In the genomic region with DNA sequence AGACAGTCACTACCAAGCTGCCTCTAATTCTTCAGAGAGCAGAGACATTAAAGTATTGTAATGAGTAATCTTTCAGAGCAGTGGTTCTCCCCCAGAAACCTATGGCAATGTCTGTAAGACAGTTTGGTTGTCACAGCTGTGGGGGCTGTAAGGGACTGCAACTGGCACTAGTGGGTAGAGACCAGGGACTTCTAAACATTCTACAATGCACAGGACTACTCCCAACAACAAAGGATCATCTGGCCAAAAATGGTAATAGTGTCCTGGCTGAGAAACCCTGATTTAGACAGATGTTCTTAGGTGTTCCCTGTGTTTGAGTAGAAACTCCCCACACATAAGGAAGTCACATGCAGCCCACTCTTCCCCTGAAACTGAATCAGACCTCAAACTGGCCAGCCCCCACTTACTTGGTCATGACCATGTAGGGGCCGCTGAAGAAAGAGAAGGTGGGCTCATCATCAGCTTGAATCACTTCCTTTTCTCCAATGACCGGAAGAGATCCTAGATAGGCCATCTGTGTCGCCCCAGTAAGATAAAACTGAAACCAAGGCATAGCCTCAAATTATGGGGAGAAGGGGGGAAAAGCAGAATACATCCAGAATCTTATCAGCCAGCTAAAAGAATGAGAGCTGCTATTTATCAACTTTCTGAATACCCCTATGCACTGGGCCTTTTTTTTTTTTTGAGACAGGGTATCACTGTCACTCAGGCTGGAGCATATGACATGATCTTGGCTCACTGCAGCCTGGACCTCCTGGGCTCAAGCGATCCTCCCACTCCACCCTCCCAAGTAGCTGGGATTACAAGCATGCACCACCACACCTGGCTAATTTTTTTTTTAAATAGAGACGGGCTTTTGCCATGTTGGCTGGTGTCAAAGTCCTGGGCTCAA, we compare ENCODE assay signal across 12 cellular contexts.
DNase-seq lines count a peak whose midpoint lies in the region; ATAC-seq and TF ChIP-seq lines count a peak whose summit lies in the region.
"Had no signal": no experiment of that assay in that cellular context is flagged by ENCODE, and none has a peak within 500 bp of the region (broad histone marks: within the 10 kb centered on the region; RNA-seq: fewer than 3 reads in every experiment).

No MANE protein-coding gene starts in this region.

- TF ChIP-seq RAD21 in SK-N-SH (IDR thresholded peaks at IDR 0.05; ENCODE audit: low read length): no peak

- H4K20me1 ChIP-seq in SK-N-SH (ENCODE audit: insufficient read depth): no peaks in the 10 kb centered on the region

- peak; percentile 30 to 50 for ATAC-seq in activated CD4-positive, CD25-positive, alpha-beta regulatory T cell treated with anti-CD3 and anti-CD28 coated beads, Interleukin-2, amount 50 U/mL, for 24 hours
- ATAC-seq in GM21723 (IDR thresholded peaks at IDR 0.05; ENCODE audit: unreplicated experiment) (peak; percentile 77), HG03439 (IDR thresholded peaks at IDR 0.05; ENCODE audit: unreplicated experiment) (peak; percentile 67)
- peak; percentile 89 to 91 for ATAC-seq in stimulated activated naive B cell treated with anti-CD40 and anti-IgM and Interleukin-4, amounts not matched to agents 10 μg/mL and 1 μg/mL and 100 μg/mL, for 72 hours (replicated peaks)

- no peak overlapping the region for H3K4me2 ChIP-seq in SK-N-SH

- no peaks in the 10 kb centered on the region for H3K79me2 ChIP-seq in SK-N-SH (ENCODE audit: insufficient read depth)

- no peak overlapping the region for H2AFZ ChIP-seq in SK-N-SH (ENCODE audit: low read depth)

- POLR2A ChIA-PET in SK-N-SH (lab: Yijun Ruan, JAX): no interaction called here

- H3K27me3 Mint-ChIP-seq in stimulated activated naive B cell treated with anti-CD40 and anti-IgM and Interleukin-4, amounts not matched to agents 10 μg/mL and 1 μg/mL and 100 μg/mL, for 72 hours: no peaks in the 10 kb centered on the region
- H3K27me3 Mint-ChIP-seq: activated naive CD8-positive, alpha-beta T cell had no signal

- no peaks in the 10 kb centered on the region for H3F3A ChIP-seq in SK-N-SH (replicated peaks; ENCODE audit: insufficient read depth)

- H3K4me1 Mint-ChIP-seq in stimulated activated naive B cell treated with anti-CD40 and anti-IgM and Interleukin-4, amounts not matched to agents 10 μg/mL and 1 μg/mL and 100 μg/mL, for 72 hours: peaks cover 20 to 27% of the 10 kb centered on the region in 2 donors

- no peak for TF ChIP-seq EP300 in SK-N-SH (IDR thresholded peaks at IDR 0.05; ENCODE audit: borderline replicate concordance in 1 of 2, low read depth in 1 of 2, low read length in 1 of 2)

- no peak overlapping the region for H3K4me3 ChIP-seq in SK-N-SH (ENCODE audit: low read depth in 2 of 2, low read length in 1 of 2)
- H3K4me3 ChIP-seq in coronary artery: no peak overlapping the region

- no peaks in the 10 kb centered on the region for H3K9me2 ChIP-seq in SK-N-SH

- no peaks in the 10 kb centered on the region for H3K36me3 Mint-ChIP-seq in stimulated activated naive B cell treated with anti-CD40 and anti-IgM and Interleukin-4, amounts not matched to agents 10 μg/mL and 1 μg/mL and 100 μg/mL, for 72 hours
- H3K36me3 Mint-ChIP-seq: activated naive CD8-positive, alpha-beta T cell had no signal

- no peaks in the 10 kb centered on the region for H3K4me1 ChIP-seq in SK-N-SH (ENCODE audit: control insufficient read depth in 1 of 2, insufficient read depth in 2 of 2, low read depth in 1 of 2, low read length in 1 of 2)

- TF ChIP-seq CTCF in SK-N-SH (IDR thresholded peaks at IDR 0.05) (no peak), coronary artery (IDR thresholded peaks at IDR 0.05) (no peak)

- H3K27ac ChIP-seq in SK-N-SH (ENCODE audit: low read depth in 2 of 2, low read length in 1 of 2) (no peak overlapping the region), coronary artery (no peak overlapping the region)

- H3K4me3 Mint-ChIP-seq in stimulated activated naive B cell treated with anti-CD40 and anti-IgM and Interleukin-4, amounts not matched to agents 10 μg/mL and 1 μg/mL and 100 μg/mL, for 72 hours: peak overlapping the region in 1 of 2 donors; percentile 22
- H3K4me3 Mint-ChIP-seq: activated naive CD8-positive, alpha-beta T cell had no signal

- H3K27ac Mint-ChIP-seq in stimulated activated naive B cell treated with anti-CD40 and anti-IgM and Interleukin-4, amounts not matched to agents 10 μg/mL and 1 μg/mL and 100 μg/mL, for 72 hours: peak overlapping the region; percentile 82
- H3K27ac Mint-ChIP-seq: activated naive CD8-positive, alpha-beta T cell had no signal

- H3K27me3 ChIP-seq in SK-N-SH (ENCODE audit: insufficient read depth): peaks cover 3% of the 10 kb centered on the region

- CTCF ChIA-PET in SK-N-SH (lab: Yijun Ruan, JAX): interaction anchor here (0.5 to 2.4 kb wide), 5 partner anchors 16 to 494 kb away, joined by 3 to 9 read pairs (median 3); no protein-coding TSS in a partner anchor

- H3K9ac ChIP-seq in SK-N-SH: no peak overlapping the region

- no peaks in the 10 kb centered on the region for H3K36me3 ChIP-seq in SK-N-SH (replicated peaks in 1 of 2; ENCODE audit: control insufficient read depth in 1 of 2, insufficient read depth in 2 of 2, low read length in 1 of 2)

- no peaks in the 10 kb centered on the region for H3K9me3 ChIP-seq in SK-N-SH

- DNase-seq in activated CD4-positive, CD25-positive, alpha-beta regulatory T cell (lab: John Stamatoyannopoulos, UW): no peak
- peak; percentile 28 for DNase-seq in stimulated activated naive B cell treated with anti-CD40 and anti-IgM and Interleukin-4, amounts not matched to agents 10 μg/mL and 1 μg/mL and 100 μg/mL, for 72 hours
- no peak for DNase-seq in SK-N-SH
- no peak for DNase-seq in coronary artery (ENCODE audit: low spot score)
- no peak for DNase-seq in stimulated activated CD4-positive, alpha-beta T cell treated with anti-CD3 and anti-CD28 coated beads, Interleukin-2, amount 100 ng/mL, for 48 hours
- DNase-seq: NCI-H526 treated with DMSO at 0.1 percent for 48 hours, posterior cingulate gyrus, T1000 had no signal

- WGBS in SK-N-SH (ENCODE audit: low lambda C conversion rate): 64% methylated on average over 5 of the region's 5 CpGs

- no peaks in the 10 kb centered on the region for H3K9me3 Mint-ChIP-seq in stimulated activated naive B cell treated with anti-CD40 and anti-IgM and Interleukin-4, amounts not matched to agents 10 μg/mL and 1 μg/mL and 100 μg/mL, for 72 hours

TF ChIP-seq in SK-N-SH, 30 proteins besides CTCF, POLR2A, EP300 and RAD21:
- TF ChIP-seq, protein P1, sequence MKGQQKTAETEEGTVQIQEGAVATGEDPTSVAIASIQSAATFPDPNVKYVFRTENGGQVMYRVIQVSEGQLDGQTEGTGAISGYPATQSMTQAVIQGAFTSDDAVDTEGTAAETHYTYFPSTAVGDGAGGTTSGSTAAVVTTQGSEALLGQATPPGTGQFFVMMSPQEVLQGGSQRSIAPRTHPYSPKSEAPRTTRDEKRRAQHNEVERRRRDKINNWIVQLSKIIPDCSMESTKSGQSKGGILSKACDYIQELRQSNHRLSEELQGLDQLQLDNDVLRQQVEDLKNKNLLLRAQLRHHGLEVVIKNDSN (IDR thresholded peaks at IDR 0.05; ENCODE audit: borderline replicate concordance, low read depth): no peak
- TF ChIP-seq NFIC (IDR thresholded peaks at IDR 0.05; ENCODE audit: borderline replicate concordance) (no peak), FOXM1 (IDR thresholded peaks at IDR 0.05; ENCODE audit: low read depth) (no peak), MEF2A (IDR thresholded peaks at IDR 0.05; ENCODE audit: borderline replicate concordance, low read depth) (no peak), GATA2 (CRISPR knock-in tag; IDR thresholded peaks at IDR 0.05) (no peak), JUND (IDR thresholded peaks at IDR 0.05) (no peak), RXRA (IDR thresholded peaks at IDR 0.05; ENCODE audit: borderline replicate concordance, low read depth) (no peak), POLR2AphosphoS5 (IDR thresholded peaks at IDR 0.05; ENCODE audit: low read depth, low read length) (no peak), YY1 (IDR thresholded peaks at IDR 0.05; ENCODE audit: low read depth) (no peak)
- TF ChIP-seq, protein P2, sequence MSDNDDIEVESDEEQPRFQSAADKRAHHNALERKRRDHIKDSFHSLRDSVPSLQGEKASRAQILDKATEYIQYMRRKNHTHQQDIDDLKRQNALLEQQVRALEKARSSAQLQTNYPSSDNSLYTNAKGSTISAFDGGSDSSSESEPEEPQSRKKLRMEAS (IDR thresholded peaks at IDR 0.05; ENCODE audit: low read depth): no peak
TF ChIP-seq in SK-N-SH: peak in this region for 0.

Comparison
In these comparisons a context has a peak if more than half of its experiments do, and no peak if none do; other contexts are left out.
1. ATAC-seq: peak in every context shown above with its lines; median percentile 90 in stimulated activated naive B cell treated with anti-CD40 and anti-IgM and Interleukin-4, amounts not matched to agents 10 μg/mL and 1 μg/mL and 100 μg/mL, for 72 hours; 77 in GM21723; 67 in HG03439; 40 in activated CD4-positive, CD25-positive, alpha-beta regulatory T cell treated with anti-CD3 and anti-CD28 coated beads, Interleukin-2, amount 50 U/mL, for 24 hours.